In genomic region chr3:52299247-52299657, GRCh38 we compare ENCODE assay signal across 13 cellular contexts. TPM values are rescaled to one million over a fixed set of nuclear protein-coding genes. Genes with fewer than 3 reads are reported as not detected.
A peak's percentile ranks its signal among the peaks of the same experiment; 100 is the strongest.
DNase-seq lines count a peak whose midpoint lies in the region; ATAC-seq, FAIRE-seq and TF ChIP-seq lines count a peak whose summit lies in the region.
"Had no signal": no experiment of that assay in that cellular context is flagged by ENCODE, and none has a peak within 500 bp of the region (broad histone marks: within the 10 kb centered on the region; RNA-seq: fewer than 3 reads in every experiment).

No MANE protein-coding gene starts in this region.

- no peak for DNase-seq in stimulated activated naive CD8-positive, alpha-beta T cell treated with anti-CD3 and anti-CD28 coated beads, Interleukin-15, amount 100 ng/mL, for 72 hours
- DNase-seq in stimulated activated naive CD8-positive, alpha-beta T cell treated with anti-CD3 and anti-CD28 coated beads, Interleukin-15, Interleukin-2, amounts not matched to agents 100 U/mL and 50 U/mL, for 24 hours = no peak
- DNase-seq in glutamatergic neuron = no peak
- DNase-seq in nephron progenitor cell = no peak
- no peak for DNase-seq in mesenteric fat pad (ENCODE audit: low spot score)
- DNase-seq in NCI-H2107 (lab: John Stamatoyannopoulos, UW) = no peak
- no peak for DNase-seq in urothelium cell line (ENCODE audit: low spot score)
- DNase-seq: ACHN; activated CD4-positive, alpha-beta T cell treated with anti-CD3 and anti-CD28 coated beads, Interleukin-2, amount 50 U/mL, for 48 hours; NCI-H2171; stimulated activated CD4-positive, alpha-beta T cell treated with anti-CD3 and anti-CD28 coated beads, Interleukin-2, amount 100 ng/mL, for 48 hours had no signal

- peaks cover 33% of the 10 kb centered on the region for H3K4me1 Mint-ChIP-seq in stimulated activated naive CD8-positive, alpha-beta T cell treated with anti-CD3 and anti-CD28 coated beads, Interleukin-15, amount 100 ng/mL, for 72 hours
- peaks cover 35% of the 10 kb centered on the region for H3K4me1 Mint-ChIP-seq in glutamatergic neuron (ENCODE audit: low read depth, unreplicated experiment)
- H3K4me1 Mint-ChIP-seq in nephron progenitor cell = peaks cover 52% of the 10 kb centered on the region

- peak overlapping the region; percentile 70 to 74 for H3K27ac Mint-ChIP-seq in stimulated activated naive CD8-positive, alpha-beta T cell treated with anti-CD3 and anti-CD28 coated beads, Interleukin-15, amount 100 ng/mL, for 72 hours
- H3K27ac Mint-ChIP-seq in glutamatergic neuron (ENCODE audit: unreplicated experiment) (peak overlapping the region; percentile 75), nephron progenitor cell (no peak overlapping the region)

- no peak for FAIRE-seq in urothelium cell line (lab: Jason Lieb, UNC)
- FAIRE-seq: islet of Langerhans had no signal

- H3K27me3 Mint-ChIP-seq in stimulated activated naive CD8-positive, alpha-beta T cell treated with anti-CD3 and anti-CD28 coated beads, Interleukin-15, amount 100 ng/mL, for 72 hours = no peaks in the 10 kb centered on the region
- peaks cover 17% of the 10 kb centered on the region for H3K27me3 Mint-ChIP-seq in glutamatergic neuron (ENCODE audit: unreplicated experiment)
- H3K27me3 Mint-ChIP-seq in nephron progenitor cell (ENCODE audit: low read depth, poor library complexity) = peaks cover 3% of the 10 kb centered on the region

- H3K4me3 Mint-ChIP-seq in stimulated activated naive CD8-positive, alpha-beta T cell treated with anti-CD3 and anti-CD28 coated beads, Interleukin-15, amount 100 ng/mL, for 72 hours = no peak overlapping the region
- H3K4me3 Mint-ChIP-seq in glutamatergic neuron (ENCODE audit: unreplicated experiment) (peak overlapping the region; percentile 15), nephron progenitor cell (peak overlapping the region; percentile 75)

- TF ChIP-seq CTCF in glutamatergic neuron (IDR thresholded peaks at IDR 0.05; ENCODE audit: partially characterized antibody, unreplicated experiment) (no peak), nephron progenitor cell (IDR thresholded peaks at IDR 0.05) (no peak)

- H3K36me3 Mint-ChIP-seq in glutamatergic neuron (ENCODE audit: unreplicated experiment) (peaks cover 3% of the 10 kb centered on the region), nephron progenitor cell (ENCODE audit: low read depth) (no peaks in the 10 kb centered on the region)

- no peaks in the 10 kb centered on the region for H3K9me3 Mint-ChIP-seq in stimulated activated naive CD8-positive, alpha-beta T cell treated with anti-CD3 and anti-CD28 coated beads, Interleukin-15, amount 100 ng/mL, for 72 hours
- H3K9me3 Mint-ChIP-seq in glutamatergic neuron (ENCODE audit: unreplicated experiment) (peaks cover 6% of the 10 kb centered on the region), nephron progenitor cell (no peaks in the 10 kb centered on the region)

- peak; percentile 19 for ATAC-seq in stimulated activated naive CD8-positive, alpha-beta T cell treated with anti-CD3 and anti-CD28 coated beads, Interleukin-15, amount 100 ng/mL, for 72 hours
- ATAC-seq in stimulated activated naive CD8-positive, alpha-beta T cell treated with anti-CD3 and anti-CD28 coated beads, Interleukin-15, Interleukin-2, amounts not matched to agents 100 U/mL and 50 U/mL, for 24 hours = no peak
- no peak for ATAC-seq in HG02610 (IDR thresholded peaks at IDR 0.05; ENCODE audit: unreplicated experiment)

RNA-seq across cellular contexts. Expression of gene GLYCTK, which starts 11.6 kb away (rescaled TPM):
- total RNA-seq in glutamatergic neuron (ENCODE audit: unreplicated experiment) (7.5 TPM), mesenteric fat pad (14.1 TPM)

RNA-seq across cellular contexts. Expression of gene DNAH1, which starts 16.9 kb away (rescaled TPM):
- 8.9 TPM for total RNA-seq in glutamatergic neuron (ENCODE audit: unreplicated experiment)
- total RNA-seq in mesenteric fat pad = 9.9 TPM

RNA-seq across cellular contexts. Expression of gene WDR82, which starts 20.8 kb away (rescaled TPM):
- total RNA-seq in glutamatergic neuron (ENCODE audit: unreplicated experiment) (118 TPM), mesenteric fat pad (52.7 TPM)

RNA-seq across cellular contexts. Expression of gene PPM1M, which starts 53.7 kb away (rescaled TPM):
- total RNA-seq in glutamatergic neuron (ENCODE audit: unreplicated experiment) = 7.8 TPM
- 26.8 TPM for total RNA-seq in mesenteric fat pad

Comparison
In these comparisons a context has a peak if more than half of its experiments do, and no peak if none do; other contexts are left out.
1. H3K4me3 Mint-ChIP-seq: peak in glutamatergic neuron (single experiment) and nephron progenitor cell (single experiment); none in stimulated activated naive CD8-positive, alpha-beta T cell treated with anti-CD3 and anti-CD28 coated beads, Interleukin-15, amount 100 ng/mL, for 72 hours (0 of 2).